Comparison of ENCODE assay signal across 19 cellular contexts in genomic region chr3:45191924-45192417, GRCh38. TPM values are rescaled to one million over a fixed set of nuclear protein-coding genes. Genes with fewer than 3 reads are reported as not detected.
"Had no signal": no experiment of that assay in that cellular context is flagged by ENCODE, and none has a peak within 500 bp of the region (broad histone marks: within the 10 kb centered on the region; RNA-seq: fewer than 3 reads in every experiment).

No MANE protein-coding gene starts in this region.

- H3K27ac ChIP-seq: breast epithelium, gastroesophageal sphincter, lower lobe of right lung, prostate gland, thoracic aorta had no signal

- H3K4me3 Mint-ChIP-seq: activated T-cell treated with anti-CD3 and anti-CD28 coated beads, Interleukin-2, amount 50 U/mL, for 4 hours; naive thymus-derived CD8-positive, alpha-beta T cell; stimulated activated naive CD8-positive, alpha-beta T cell treated with anti-CD3 and anti-CD28 coated beads, Interleukin-15, Interleukin-2, amounts not matched to agents 100 ng/mL and 50 ng/mL, for 24 hours; T-helper 17 cell had no signal

- H3K9me3 Mint-ChIP-seq: activated T-cell treated with anti-CD3 and anti-CD28 coated beads, Interleukin-2, amount 50 U/mL, for 4 hours; naive thymus-derived CD8-positive, alpha-beta T cell; stimulated activated naive CD8-positive, alpha-beta T cell treated with anti-CD3 and anti-CD28 coated beads, Interleukin-15, Interleukin-2, amounts not matched to agents 100 ng/mL and 50 ng/mL, for 24 hours had no signal

- H3K27me3 ChIP-seq: breast epithelium, gastroesophageal sphincter had no signal

- H3K9me3 ChIP-seq: breast epithelium, gastroesophageal sphincter, lower lobe of right lung, prostate gland, thoracic aorta had no signal

- H3K27ac Mint-ChIP-seq: stimulated activated naive CD8-positive, alpha-beta T cell treated with anti-CD3 and anti-CD28 coated beads, Interleukin-15, Interleukin-2, amounts not matched to agents 100 ng/mL and 50 ng/mL, for 24 hours; T-helper 17 cell had no signal

- H3K4me3 ChIP-seq: breast epithelium, gastroesophageal sphincter, lower lobe of right lung, prostate gland, thoracic aorta had no signal

- ATAC-seq: activated T-cell treated with anti-CD3 and anti-CD28 coated beads, Interleukin-2, amount 50 U/mL, for 4 hours; gastroesophageal sphincter; lower lobe of right lung; naive thymus-derived CD8-positive, alpha-beta T cell; T-helper 17 cell had no signal

- H3K36me3 ChIP-seq: breast epithelium, gastroesophageal sphincter, lower lobe of right lung, prostate gland, thoracic aorta had no signal

- DNase-seq: activated CD4-positive, alpha-beta T cell treated with anti-CD3 and anti-CD28 coated beads, Interleukin-2, amount 50 U/mL, for 4 hours; activated CD4-positive, CD25-positive, alpha-beta regulatory T cell treated with anti-CD3 and anti-CD28 coated beads, Interleukin-2, amount 50 U/mL, for 72 hours; activated gamma-delta T cell treated with Interleukin-2 at 50 U/mL for 16 hours; activated T-cell treated with anti-CD3 and anti-CD28 coated beads, Interleukin-2, amount 50 U/mL, for 4 hours; aorta; dermis blood vessel endothelial cell; kidney; lower lobe of right lung; midbrain; naive thymus-derived CD8-positive, alpha-beta T cell; nucleus accumbens; stimulated activated CD4-positive, alpha-beta T cell treated with anti-CD3 and anti-CD28 coated beads, Interleukin-15, amount 100 ng/mL, for 24 hours; stimulated activated CD4-positive, alpha-beta T cell treated with anti-CD3 and anti-CD28 coated beads, Interleukin-4, amount 100 ng/mL, for 24 hours; T-helper 17 cell had no signal

- H3K4me1 ChIP-seq: breast epithelium, gastroesophageal sphincter, lower lobe of right lung, prostate gland had no signal

- H3K36me3 Mint-ChIP-seq: naive thymus-derived CD8-positive, alpha-beta T cell had no signal

RNA-seq across cellular contexts. Expression of gene CDCP1, which starts 45.8 kb away (rescaled TPM):
- total RNA-seq: naive thymus-derived CD8-positive, alpha-beta T cell had no signal
